ENCODE assay signal across 18 cellular contexts in the genomic region with DNA sequence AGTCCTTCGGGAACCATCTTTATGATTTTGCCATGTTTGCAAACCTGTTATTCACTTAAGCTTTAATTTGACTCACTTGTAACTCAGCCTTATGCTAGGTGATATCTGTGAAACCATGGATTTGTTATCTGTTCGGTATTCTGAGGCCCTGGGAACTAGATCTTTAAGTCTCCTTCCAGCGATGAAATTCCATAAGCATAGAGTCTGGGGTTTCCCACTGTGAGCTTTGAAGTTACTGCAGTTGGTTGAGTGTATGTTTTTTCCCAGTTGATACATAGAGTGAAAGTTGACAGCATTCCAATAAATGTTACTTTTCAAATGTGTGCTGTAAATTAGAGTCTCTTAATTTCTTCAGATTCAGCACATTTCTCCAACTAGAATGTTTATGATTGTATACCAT.
A peak's percentile ranks its signal among the peaks of the same experiment; 100 is the strongest.
DNase-seq lines count a peak whose midpoint lies in the region; ATAC-seq, FAIRE-seq and TF ChIP-seq lines count a peak whose summit lies in the region.
"Had no signal": no experiment of that assay in that cellular context is flagged by ENCODE, and none has a peak within 500 bp of the region (broad histone marks: within the 10 kb centered on the region; RNA-seq: fewer than 3 reads in every experiment).

No MANE protein-coding gene starts in this region.

- WGBS in HepG2 (ENCODE audit: low lambda C conversion rate), result 98% methylated on average over 3 of the region's 3 CpGs

- no peak overlapping the region for H3K27ac Mint-ChIP-seq in T-helper 1 cell treated with Interleukin-12 subunit alpha and Interleukin-12 subunit beta and Interleukin-4 antibody, amounts not matched to agents 30 μg/mL and 1 μg/mL, for 36 hours
- peak overlapping the region in 1 of 2 donors; percentile 73 for H3K27ac Mint-ChIP-seq in natural killer cell
- H3K27ac Mint-ChIP-seq in natural killer cell treated with Interleukin-12 subunit alpha and Interleukin-12 subunit beta and Interleukin-15 and Interleukin-18, amount 100 ng/mL, for 72 hours, result no peak overlapping the region
- no peak overlapping the region for H3K27ac Mint-ChIP-seq in central memory CD8-positive, alpha-beta T cell (ENCODE audit: low read depth)

- no peaks in the 10 kb centered on the region for H3K27me3 Mint-ChIP-seq in T-helper 1 cell treated with Interleukin-12 subunit alpha and Interleukin-12 subunit beta and Interleukin-4 antibody, amounts not matched to agents 30 μg/mL and 1 μg/mL, for 36 hours (ENCODE audit: low read depth)
- H3K27me3 Mint-ChIP-seq in natural killer cell (ENCODE audit: low read depth in 2 of 2), result no peaks in the 10 kb centered on the region
- H3K27me3 Mint-ChIP-seq in natural killer cell treated with Interleukin-12 subunit alpha and Interleukin-12 subunit beta and Interleukin-15 and Interleukin-18, amount 100 ng/mL, for 72 hours, result no peaks in the 10 kb centered on the region
- H3K27me3 Mint-ChIP-seq in central memory CD8-positive, alpha-beta T cell, result no peaks in the 10 kb centered on the region

- POLR2A ChIA-PET in HepG2 (lab: Yijun Ruan, JAX), result no interaction called here

- in situ Hi-C loops in HepG2 (cut with HindIII; ENCODE audit: extremely low pct_ligation_motif_present, low pct_unique_long_range_greater_than_20kb), result no loop called here

- H3K27me3 ChIP-seq in MG63 (no peaks in the 10 kb centered on the region), HepG2 (ENCODE audit: control insufficient read depth in 1 of 2, insufficient read depth in 2 of 2, low read length in 2 of 2) (no peaks in the 10 kb centered on the region)

- no peak for TF ChIP-seq RAD21 in HepG2 (CRISPR knock-in tag; IDR thresholded peaks at IDR 0.05)

- ATAC-seq in natural killer cell (no peak), HepG2 (no peak)
- ATAC-seq in natural killer cell treated with Interleukin-12 subunit alpha and Interleukin-12 subunit beta and Interleukin-15 and Interleukin-18, amount 100 ng/mL, for 72 hours, result no peak
- no peak for ATAC-seq in central memory CD8-positive, alpha-beta T cell (replicated peaks; ENCODE audit: extremely low read depth, poor library complexity, severe bottlenecking)
- ATAC-seq: HCT116 had no signal

- H3K4me3 ChIP-seq in MG63 (no peak overlapping the region), HepG2 (replicated peaks in 1 of 3; ENCODE audit: insufficient read depth in 1 of 3, low read depth in 2 of 3, low read length in 3 of 3) (no peak overlapping the region)

- H3K4me1 Mint-ChIP-seq in T-helper 1 cell treated with Interleukin-12 subunit alpha and Interleukin-12 subunit beta and Interleukin-4 antibody, amounts not matched to agents 30 μg/mL and 1 μg/mL, for 36 hours (ENCODE audit: low read depth), result peaks cover 52% of the 10 kb centered on the region
- peaks cover 65 to 84% of the 10 kb centered on the region in 2 donors for H3K4me1 Mint-ChIP-seq in natural killer cell
- H3K4me1 Mint-ChIP-seq in natural killer cell treated with Interleukin-12 subunit alpha and Interleukin-12 subunit beta and Interleukin-15 and Interleukin-18, amount 100 ng/mL, for 72 hours (ENCODE audit: low read depth in 2 of 2), result peaks cover 54 to 55% of the 10 kb centered on the region in 2 donors
- H3K4me1 Mint-ChIP-seq in central memory CD8-positive, alpha-beta T cell, result peaks cover 82% of the 10 kb centered on the region

- no peak overlapping the region for H3K27ac ChIP-seq in HepG2 (ENCODE audit: extremely low read length, insufficient read depth, low read length)
- H3K27ac ChIP-seq: 22Rv1, C4-2B, RWPE1 had no signal

- DNase-seq in T-helper 1 cell, result no peak
- DNase-seq in natural killer cell, result no peak
- DNase-seq in natural killer cell treated with Interleukin-12 subunit alpha and Interleukin-12 subunit beta and Interleukin-15 and Interleukin-18, amount 100 ng/mL, for 72 hours (ENCODE audit: low spot score), result no peak
- DNase-seq in central memory CD8-positive, alpha-beta T cell (ENCODE audit: low spot score in 2 of 2), result no peak
- DNase-seq in MG63, result no peak
- no peak for DNase-seq in NOMO-1 treated with dmso at 0.1 percent for 144 hours (lab: John Stamatoyannopoulos, UW; ENCODE audit: unreplicated experiment)
- no peak for DNase-seq in HepG2 (ENCODE audit: low spot score)
- DNase-seq: DMS79; NCI-H1436 treated with DMSO at 0.1 percent for 48 hours; NCI-H226; NCI-H526 treated with DMSO at 0.1 percent for 48 hours; NK-92 treated with Interleukin-12 subunit alpha and Interleukin-12 subunit beta, amount 100 ng/mL, for 24 hours had no signal

- H3K36me3 ChIP-seq in MG63 (no peaks in the 10 kb centered on the region), HepG2 (replicated peaks in 1 of 2; ENCODE audit: control insufficient read depth in 1 of 2, insufficient read depth in 2 of 2, low read length in 2 of 2) (peaks cover 3 to 8% of the 10 kb centered on the region in 2 experiments; a peak in 3 of 5 replicates)

- no peak overlapping the region for H2AFZ ChIP-seq in HepG2 (ENCODE audit: low read length)

- CTCF ChIA-PET in HepG2 (lab: Yijun Ruan, JAX; ENCODE audit: low intra/inter-chr PET ratio, low total read pairs), result no interaction called here

- peaks cover 34% of the 10 kb centered on the region for H3K79me2 ChIP-seq in HepG2 (ENCODE audit: insufficient read depth, low read length)

- intact Hi-C loops in natural killer cell (cut with micrococcal nuclease) (loop anchor here (5.0 kb wide), 1 partner anchor 197 kb away; no protein-coding TSS in a partner anchor), HepG2 (cut with micrococcal nuclease; ENCODE audit: unreplicated experiment) (no loop called here)

- 0 out of 2 replicates have a peak, but pooled peaks cover 7% of the 10 kb centered on the region for H4K20me1 ChIP-seq in HepG2 (ENCODE audit: insufficient read depth, low read length)

- no peak overlapping the region for H3K9ac ChIP-seq in HepG2 (ENCODE audit: insufficient read depth, low read depth, low read length)

- no TSS peak for BruUV-seq in HepG2 (replicated peaks; lab: Mats Ljungman, UMichigan)

- no peak for FAIRE-seq in HepG2 (lab: Jason Lieb, UNC)
- FAIRE-seq: GM12892 had no signal

- peaks cover 22% of the 10 kb centered on the region for H3K36me3 Mint-ChIP-seq in T-helper 1 cell treated with Interleukin-12 subunit alpha and Interleukin-12 subunit beta and Interleukin-4 antibody, amounts not matched to agents 30 μg/mL and 1 μg/mL, for 36 hours (ENCODE audit: low read depth)
- H3K36me3 Mint-ChIP-seq in natural killer cell, result no peaks in the 10 kb centered on the region
- no peaks in the 10 kb centered on the region for H3K36me3 Mint-ChIP-seq in natural killer cell treated with Interleukin-12 subunit alpha and Interleukin-12 subunit beta and Interleukin-15 and Interleukin-18, amount 100 ng/mL, for 72 hours
- H3K36me3 Mint-ChIP-seq in central memory CD8-positive, alpha-beta T cell (ENCODE audit: insufficient read depth), result peaks cover 17% of the 10 kb centered on the region

- H3K4me1 ChIP-seq in HepG2 (ENCODE audit: insufficient read depth, low read length), result no peaks in the 10 kb centered on the region

- no peak for TF ChIP-seq POLR2A in HepG2 (IDR thresholded peaks at IDR 0.05; ENCODE audit: insufficient read depth in 1 of 2, low read depth in 2 of 2, low read length in 2 of 2)

- H3K4me2 ChIP-seq in HepG2 (ENCODE audit: low read depth, low read length), result no peak overlapping the region

- no peaks in the 10 kb centered on the region for H3K9me3 ChIP-seq in MG63
- no peaks in the 10 kb centered on the region for H3K9me3 ChIP-seq in HepG2 (ENCODE audit: low read length)

- peak overlapping the region; percentile 18 for H3K4me3 Mint-ChIP-seq in T-helper 1 cell treated with Interleukin-12 subunit alpha and Interleukin-12 subunit beta and Interleukin-4 antibody, amounts not matched to agents 30 μg/mL and 1 μg/mL, for 36 hours
- H3K4me3 Mint-ChIP-seq in natural killer cell, result peak overlapping the region; percentile 31
- no peak overlapping the region for H3K4me3 Mint-ChIP-seq in natural killer cell treated with Interleukin-12 subunit alpha and Interleukin-12 subunit beta and Interleukin-15 and Interleukin-18, amount 100 ng/mL, for 72 hours
- H3K4me3 Mint-ChIP-seq in central memory CD8-positive, alpha-beta T cell, result peak overlapping the region; percentile 54

- no peak for TF ChIP-seq EP300 in HepG2 (IDR thresholded peaks at IDR 0.05; ENCODE audit: low read depth in 2 of 2, low read length in 2 of 2)
- TF ChIP-seq EP300 in HepG2 (CRISPR knock-in tag; IDR thresholded peaks at IDR 0.05; ENCODE audit: borderline replicate concordance), result no peak

- no peaks in the 10 kb centered on the region for H3K9me3 Mint-ChIP-seq in T-helper 1 cell treated with Interleukin-12 subunit alpha and Interleukin-12 subunit beta and Interleukin-4 antibody, amounts not matched to agents 30 μg/mL and 1 μg/mL, for 36 hours
- H3K9me3 Mint-ChIP-seq in natural killer cell, result no peaks in the 10 kb centered on the region
- H3K9me3 Mint-ChIP-seq in natural killer cell treated with Interleukin-12 subunit alpha and Interleukin-12 subunit beta and Interleukin-15 and Interleukin-18, amount 100 ng/mL, for 72 hours, result no peaks in the 10 kb centered on the region
- no peaks in the 10 kb centered on the region for H3K9me3 Mint-ChIP-seq in central memory CD8-positive, alpha-beta T cell

- TF ChIP-seq CTCF in natural killer cell (IDR thresholded peaks at IDR 0.05) (no peak), HepG2 (CRISPR knock-in tag; IDR thresholded peaks at IDR 0.05) (no peak)

TF ChIP-seq in HepG2, 621 proteins besides CTCF, POLR2A, EP300 and RAD21 (continues in another document):
- TF ChIP-seq CBX5 (CRISPR knock-in tag; IDR thresholded peaks at IDR 0.05; ENCODE audit: borderline replicate concordance), result no peak
